1 cellular context compared by ENCODE assay signal in the genomic region with DNA sequence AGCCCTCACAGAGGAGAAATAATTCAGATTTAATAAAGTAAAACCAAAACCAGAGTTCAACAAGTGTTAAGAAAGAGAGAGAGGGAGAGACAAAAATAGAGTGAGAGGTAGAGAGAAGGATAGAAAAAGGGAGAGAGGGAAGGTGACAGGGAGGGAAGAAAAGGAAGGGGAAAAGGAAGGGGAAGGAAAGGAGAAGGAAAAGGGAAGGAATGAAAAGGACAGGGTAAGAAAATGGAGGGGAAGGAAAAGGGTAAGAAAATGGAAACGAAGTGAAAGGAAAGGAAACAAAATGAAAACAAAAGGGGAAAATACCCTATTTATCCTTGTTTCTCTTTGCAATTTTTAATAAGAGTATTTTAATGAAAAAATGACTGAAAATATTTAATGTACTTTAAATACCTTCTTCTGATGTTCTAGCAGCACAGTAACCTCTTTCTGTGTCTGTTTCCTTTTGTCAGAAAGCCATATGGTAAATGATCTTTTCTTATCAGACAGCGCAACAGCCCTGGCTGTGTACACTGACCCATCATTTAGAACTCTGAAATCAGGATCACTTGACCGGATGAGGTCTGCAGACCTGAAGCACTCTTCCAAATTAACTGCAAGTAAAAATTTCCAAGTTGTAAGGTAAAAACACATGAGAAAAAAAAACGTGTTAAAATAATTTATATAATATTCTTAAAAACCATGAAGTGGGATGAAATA.
TF ChIP-seq lines count a peak whose summit lies in the region.

No MANE protein-coding gene starts in this region.

TF ChIP-seq in K562, 482 proteins besides CTCF, POLR2A, EP300 and RAD21 (continued from another document and continues in another):
- TF ChIP-seq, protein P1, sequence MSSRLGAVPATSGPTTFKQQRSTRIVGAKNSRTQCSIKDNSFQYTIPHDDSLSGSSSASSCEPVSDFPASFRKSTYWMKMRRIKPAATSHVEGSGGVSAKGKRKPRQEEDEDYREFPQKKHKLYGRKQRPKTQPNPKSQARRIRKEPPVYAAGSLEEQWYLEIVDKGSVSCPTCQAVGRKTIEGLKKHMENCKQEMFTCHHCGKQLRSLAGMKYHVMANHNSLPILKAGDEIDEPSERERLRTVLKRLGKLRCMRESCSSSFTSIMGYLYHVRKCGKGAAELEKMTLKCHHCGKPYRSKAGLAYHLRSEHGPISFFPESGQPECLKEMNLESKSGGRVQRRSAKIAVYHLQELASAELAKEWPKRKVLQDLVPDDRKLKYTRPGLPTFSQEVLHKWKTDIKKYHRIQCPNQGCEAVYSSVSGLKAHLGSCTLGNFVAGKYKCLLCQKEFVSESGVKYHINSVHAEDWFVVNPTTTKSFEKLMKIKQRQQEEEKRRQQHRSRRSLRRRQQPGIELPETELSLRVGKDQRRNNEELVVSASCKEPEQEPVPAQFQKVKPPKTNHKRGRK (tag; IDR thresholded peaks at IDR 0.05), result peak; percentile 99
- TF ChIP-seq, protein P2, sequence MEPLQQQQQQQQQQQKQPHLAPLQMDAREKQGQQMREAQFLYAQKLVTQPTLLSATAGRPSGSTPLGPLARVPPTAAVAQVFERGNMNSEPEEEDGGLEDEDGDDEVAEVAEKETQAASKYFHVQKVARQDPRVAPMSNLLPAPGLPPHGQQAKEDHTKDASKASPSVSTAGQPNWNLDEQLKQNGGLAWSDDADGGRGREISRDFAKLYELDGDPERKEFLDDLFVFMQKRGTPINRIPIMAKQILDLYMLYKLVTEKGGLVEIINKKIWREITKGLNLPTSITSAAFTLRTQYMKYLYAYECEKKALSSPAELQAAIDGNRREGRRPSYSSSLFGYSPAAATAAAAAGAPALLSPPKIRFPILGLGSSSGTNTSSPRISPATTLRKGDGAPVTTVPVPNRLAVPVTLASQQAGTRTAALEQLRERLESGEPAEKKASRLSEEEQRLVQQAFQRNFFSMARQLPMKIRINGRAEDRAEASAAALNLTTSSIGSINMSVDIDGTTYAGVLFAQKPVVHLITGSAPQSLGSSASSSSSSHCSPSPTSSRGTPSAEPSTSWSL (CRISPR knock-in tag; IDR thresholded peaks at IDR 0.05; ENCODE audit: borderline replicate concordance), result no peak
- TF ChIP-seq LCOR (CRISPR knock-in tag; IDR thresholded peaks at IDR 0.05), result no peak
- TF ChIP-seq TCF3 (CRISPR knock-in tag; IDR thresholded peaks at IDR 0.05), result peak; percentile 19; the same call in 1 of the 2 replicates
- TF ChIP-seq ETS2 (tag; IDR thresholded peaks at IDR 0.05; ENCODE audit: borderline replicate concordance, poor library complexity, severe bottlenecking), result no peak
- TF ChIP-seq TFAM (CRISPR knock-in tag; conservative IDR thresholded peaks at IDR 0.05), result no peak
- no peak for TF ChIP-seq ERF (CRISPR knock-in tag; IDR thresholded peaks at IDR 0.05)
- TF ChIP-seq MTA1 (IDR thresholded peaks at IDR 0.05; ENCODE audit: borderline replicate concordance), result no peak
- TF ChIP-seq, protein P3, sequence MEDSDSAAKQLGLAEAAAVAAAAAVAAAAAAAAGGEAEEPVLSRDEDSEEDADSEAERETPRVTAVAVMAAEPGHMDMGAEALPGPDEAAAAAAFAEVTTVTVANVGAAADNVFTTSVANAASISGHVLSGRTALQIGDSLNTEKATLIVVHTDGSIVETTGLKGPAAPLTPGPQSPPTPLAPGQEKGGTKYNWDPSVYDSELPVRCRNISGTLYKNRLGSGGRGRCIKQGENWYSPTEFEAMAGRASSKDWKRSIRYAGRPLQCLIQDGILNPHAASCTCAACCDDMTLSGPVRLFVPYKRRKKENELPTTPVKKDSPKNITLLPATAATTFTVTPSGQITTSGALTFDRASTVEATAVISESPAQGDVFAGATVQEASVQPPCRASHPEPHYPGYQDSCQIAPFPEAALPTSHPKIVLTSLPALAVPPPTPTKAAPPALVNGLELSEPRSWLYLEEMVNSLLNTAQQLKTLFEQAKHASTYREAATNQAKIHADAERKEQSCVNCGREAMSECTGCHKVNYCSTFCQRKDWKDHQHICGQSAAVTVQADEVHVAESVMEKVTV (CRISPR knock-in tag; IDR thresholded peaks at IDR 0.05), result no peak
- TF ChIP-seq ZFX (CRISPR knock-in tag; IDR thresholded peaks at IDR 0.05), result no peak
- TF ChIP-seq OTX1 (CRISPR knock-in tag; IDR thresholded peaks at IDR 0.05), result peak; percentile 74; the same call in 1 of the 2 replicates
- no peak for TF ChIP-seq GATA2 (CRISPR knock-in tag; IDR thresholded peaks at IDR 0.05)
- TF ChIP-seq NR2C2 (CRISPR knock-in tag; IDR thresholded peaks at IDR 0.05), result no peak
- TF ChIP-seq NR2C2 (tag; IDR thresholded peaks at IDR 0.05), result no peak
- TF ChIP-seq RBM17 (IDR thresholded peaks at IDR 0.05; ENCODE audit: borderline replicate concordance, low read depth, low read length), result no peak
- TF ChIP-seq, protein P4, sequence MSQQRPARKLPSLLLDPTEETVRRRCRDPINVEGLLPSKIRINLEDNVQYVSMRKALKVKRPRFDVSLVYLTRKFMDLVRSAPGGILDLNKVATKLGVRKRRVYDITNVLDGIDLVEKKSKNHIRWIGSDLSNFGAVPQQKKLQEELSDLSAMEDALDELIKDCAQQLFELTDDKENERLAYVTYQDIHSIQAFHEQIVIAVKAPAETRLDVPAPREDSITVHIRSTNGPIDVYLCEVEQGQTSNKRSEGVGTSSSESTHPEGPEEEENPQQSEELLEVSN (IDR thresholded peaks at IDR 0.05; ENCODE audit: borderline replicate concordance in 1 of 2, extremely low read depth in 1 of 2, insufficient read depth in 1 of 2, insufficient read length in 1 of 2, low read depth in 1 of 2, low read length in 1 of 2, poor library complexity in 1 of 2, severe bottlenecking in 1 of 2), result no peak
- no peak for TF ChIP-seq PURB (CRISPR knock-in tag; IDR thresholded peaks at IDR 0.05; ENCODE audit: low read depth)
- TF ChIP-seq CBFA2T3 (IDR thresholded peaks at IDR 0.05), result peak; percentile 61
- TF ChIP-seq, protein P5, sequence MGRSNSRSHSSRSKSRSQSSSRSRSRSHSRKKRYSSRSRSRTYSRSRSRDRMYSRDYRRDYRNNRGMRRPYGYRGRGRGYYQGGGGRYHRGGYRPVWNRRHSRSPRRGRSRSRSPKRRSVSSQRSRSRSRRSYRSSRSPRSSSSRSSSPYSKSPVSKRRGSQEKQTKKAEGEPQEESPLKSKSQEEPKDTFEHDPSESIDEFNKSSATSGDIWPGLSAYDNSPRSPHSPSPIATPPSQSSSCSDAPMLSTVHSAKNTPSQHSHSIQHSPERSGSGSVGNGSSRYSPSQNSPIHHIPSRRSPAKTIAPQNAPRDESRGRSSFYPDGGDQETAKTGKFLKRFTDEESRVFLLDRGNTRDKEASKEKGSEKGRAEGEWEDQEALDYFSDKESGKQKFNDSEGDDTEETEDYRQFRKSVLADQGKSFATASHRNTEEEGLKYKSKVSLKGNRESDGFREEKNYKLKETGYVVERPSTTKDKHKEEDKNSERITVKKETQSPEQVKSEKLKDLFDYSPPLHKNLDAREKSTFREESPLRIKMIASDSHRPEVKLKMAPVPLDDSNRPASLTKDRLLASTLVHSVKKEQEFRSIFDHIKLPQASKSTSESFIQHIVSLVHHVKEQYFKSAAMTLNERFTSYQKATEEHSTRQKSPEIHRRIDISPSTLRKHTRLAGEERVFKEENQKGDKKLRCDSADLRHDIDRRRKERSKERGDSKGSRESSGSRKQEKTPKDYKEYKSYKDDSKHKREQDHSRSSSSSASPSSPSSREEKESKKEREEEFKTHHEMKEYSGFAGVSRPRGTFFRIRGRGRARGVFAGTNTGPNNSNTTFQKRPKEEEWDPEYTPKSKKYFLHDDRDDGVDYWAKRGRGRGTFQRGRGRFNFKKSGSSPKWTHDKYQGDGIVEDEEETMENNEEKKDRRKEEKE (IDR thresholded peaks at IDR 0.05; ENCODE audit: borderline replicate concordance in 1 of 2, control insufficient read depth in 1 of 2, low read depth in 2 of 2, low read length in 1 of 2), result no peak
- TF ChIP-seq DNMT1 (IDR thresholded peaks at IDR 0.05), result no peak
- TF ChIP-seq MEIS2 (IDR thresholded peaks at IDR 0.05; ENCODE audit: partially characterized antibody), result peak; percentile 55
- no peak for TF ChIP-seq ZNF274 (IDR thresholded peaks at IDR 0.05; ENCODE audit: borderline replicate concordance, low read depth, low read length)
- TF ChIP-seq TEAD4 (IDR thresholded peaks at IDR 0.05; ENCODE audit: low read length), result 0 out of 2 replicates have a peak, but pooled peaks have one; percentile 31
- TF ChIP-seq TEAD4 (CRISPR knock-in tag; IDR thresholded peaks at IDR 0.05; ENCODE audit: borderline replicate concordance), result no peak
- TF ChIP-seq MECOM (CRISPR knock-in tag; IDR thresholded peaks at IDR 0.05), result no peak
- TF ChIP-seq ELF4 (CRISPR knock-in tag; IDR thresholded peaks at IDR 0.05), result 0 out of 2 replicates have a peak, but pooled peaks have one; percentile 73
- TF ChIP-seq GABPB2 (CRISPR knock-in tag; conservative IDR thresholded peaks at IDR 0.05), result no peak
- TF ChIP-seq, protein P6, sequence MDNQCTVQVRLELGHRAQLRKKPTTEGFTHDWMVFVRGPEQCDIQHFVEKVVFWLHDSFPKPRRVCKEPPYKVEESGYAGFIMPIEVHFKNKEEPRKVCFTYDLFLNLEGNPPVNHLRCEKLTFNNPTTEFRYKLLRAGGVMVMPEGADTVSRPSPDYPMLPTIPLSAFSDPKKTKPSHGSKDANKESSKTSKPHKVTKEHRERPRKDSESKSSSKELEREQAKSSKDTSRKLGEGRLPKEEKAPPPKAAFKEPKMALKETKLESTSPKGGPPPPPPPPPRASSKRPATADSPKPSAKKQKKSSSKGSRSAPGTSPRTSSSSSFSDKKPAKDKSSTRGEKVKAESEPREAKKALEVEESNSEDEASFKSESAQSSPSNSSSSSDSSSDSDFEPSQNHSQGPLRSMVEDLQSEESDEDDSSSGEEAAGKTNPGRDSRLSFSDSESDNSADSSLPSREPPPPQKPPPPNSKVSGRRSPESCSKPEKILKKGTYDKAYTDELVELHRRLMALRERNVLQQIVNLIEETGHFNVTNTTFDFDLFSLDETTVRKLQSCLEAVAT (IDR thresholded peaks at IDR 0.05), result peak; percentile 48 to 62; a peak in 2 of 4 replicates
- TF ChIP-seq ZNF121 (CRISPR knock-in tag; conservative IDR thresholded peaks at IDR 0.05), result no peak
- no peak for TF ChIP-seq ZNF23 (CRISPR knock-in tag; IDR thresholded peaks at IDR 0.05)
- TF ChIP-seq ZFP36 (IDR thresholded peaks at IDR 0.05; ENCODE audit: low read depth, low read length, partially characterized antibody), result no peak
- TF ChIP-seq, protein P7, sequence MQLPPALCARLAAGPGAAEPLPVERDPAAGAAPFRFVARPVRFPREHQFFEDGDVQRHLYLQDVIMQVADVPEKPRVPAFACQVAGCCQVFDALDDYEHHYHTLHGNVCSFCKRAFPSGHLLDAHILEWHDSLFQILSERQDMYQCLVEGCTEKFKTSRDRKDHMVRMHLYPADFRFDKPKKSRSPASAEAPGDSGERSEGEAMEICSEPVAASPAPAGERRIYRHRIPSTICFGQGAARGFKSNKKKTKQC (CRISPR knock-in tag; IDR thresholded peaks at IDR 0.05), result no peak
- TF ChIP-seq CBX8 (IDR thresholded peaks at IDR 0.05; ENCODE audit: borderline replicate concordance, extremely low read depth, low read depth, low read length, poor library complexity, severe bottlenecking), result no peak
- TF ChIP-seq, protein P8, sequence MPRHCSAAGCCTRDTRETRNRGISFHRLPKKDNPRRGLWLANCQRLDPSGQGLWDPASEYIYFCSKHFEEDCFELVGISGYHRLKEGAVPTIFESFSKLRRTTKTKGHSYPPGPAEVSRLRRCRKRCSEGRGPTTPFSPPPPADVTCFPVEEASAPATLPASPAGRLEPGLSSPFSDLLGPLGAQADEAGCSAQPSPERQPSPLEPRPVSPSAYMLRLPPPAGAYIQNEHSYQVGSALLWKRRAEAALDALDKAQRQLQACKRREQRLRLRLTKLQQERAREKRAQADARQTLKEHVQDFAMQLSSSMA (CRISPR knock-in tag; IDR thresholded peaks at IDR 0.05), result no peak
- no peak for TF ChIP-seq GABPB1 (CRISPR knock-in tag; IDR thresholded peaks at IDR 0.05)
- TF ChIP-seq ILK (tag; IDR thresholded peaks at IDR 0.05; ENCODE audit: borderline replicate concordance, low read depth), result no peak
- TF ChIP-seq, protein P9, sequence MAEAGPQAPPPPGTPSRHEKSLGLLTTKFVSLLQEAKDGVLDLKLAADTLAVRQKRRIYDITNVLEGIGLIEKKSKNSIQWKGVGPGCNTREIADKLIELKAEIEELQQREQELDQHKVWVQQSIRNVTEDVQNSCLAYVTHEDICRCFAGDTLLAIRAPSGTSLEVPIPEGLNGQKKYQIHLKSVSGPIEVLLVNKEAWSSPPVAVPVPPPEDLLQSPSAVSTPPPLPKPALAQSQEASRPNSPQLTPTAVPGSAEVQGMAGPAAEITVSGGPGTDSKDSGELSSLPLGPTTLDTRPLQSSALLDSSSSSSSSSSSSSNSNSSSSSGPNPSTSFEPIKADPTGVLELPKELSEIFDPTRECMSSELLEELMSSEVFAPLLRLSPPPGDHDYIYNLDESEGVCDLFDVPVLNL (CRISPR knock-in tag; IDR thresholded peaks at IDR 0.05; ENCODE audit: low read depth), result no peak
- no peak for TF ChIP-seq POU5F1 (IDR thresholded peaks at IDR 0.05; ENCODE audit: borderline replicate concordance, low read depth, low read length, partially characterized antibody)
- no peak for TF ChIP-seq NEUROD1 (IDR thresholded peaks at IDR 0.05; ENCODE audit: borderline replicate concordance, low read depth, low read length, partially characterized antibody)
- no peak for TF ChIP-seq HNRNPLL (IDR thresholded peaks at IDR 0.05; ENCODE audit: low read depth, low read length, poor library complexity, severe bottlenecking)
- TF ChIP-seq HDAC1 (IDR thresholded peaks at IDR 0.05), result peak in 1 of 2 experiments; percentile 39; a peak in 1 of 4 replicates
- TF ChIP-seq POLR2AphosphoS2 (IDR thresholded peaks at IDR 0.05; ENCODE audit: low read length), result no peak
- TF ChIP-seq ZKSCAN3 (CRISPR knock-in tag; IDR thresholded peaks at IDR 0.05), result no peak
- TF ChIP-seq PCBP2 (IDR thresholded peaks at IDR 0.05; ENCODE audit: low read depth, low read length, poor library complexity, severe bottlenecking), result peak; percentile 55
- TF ChIP-seq ZFPM2 (CRISPR knock-in tag; IDR thresholded peaks at IDR 0.05), result no peak
- no peak for TF ChIP-seq RBM34 (IDR thresholded peaks at IDR 0.05; ENCODE audit: borderline replicate concordance, insufficient read depth, low read length)
- TF ChIP-seq CBX1 (IDR thresholded peaks at IDR 0.05; ENCODE audit: low read depth), result no peak
- no peak for TF ChIP-seq DIDO1 (tag; IDR thresholded peaks at IDR 0.05; ENCODE audit: low read depth)
- TF ChIP-seq TCFL5 (CRISPR knock-in tag; conservative IDR thresholded peaks at IDR 0.05), result no peak
- peak in 1 of 2 experiments; percentile 86; a peak in 2 of 4 replicates for TF ChIP-seq FOXA3 (CRISPR knock-in tag; conservative IDR thresholded peaks at IDR 0.05 in 1 of 2, IDR thresholded peaks at IDR 0.05 in 1 of 2)
- no peak for TF ChIP-seq GATAD2B (IDR thresholded peaks at IDR 0.05; ENCODE audit: borderline replicate concordance)
- no peak for TF ChIP-seq NCOA2 (IDR thresholded peaks at IDR 0.05; ENCODE audit: partially characterized antibody in 2 of 2)
- TF ChIP-seq, protein P10, sequence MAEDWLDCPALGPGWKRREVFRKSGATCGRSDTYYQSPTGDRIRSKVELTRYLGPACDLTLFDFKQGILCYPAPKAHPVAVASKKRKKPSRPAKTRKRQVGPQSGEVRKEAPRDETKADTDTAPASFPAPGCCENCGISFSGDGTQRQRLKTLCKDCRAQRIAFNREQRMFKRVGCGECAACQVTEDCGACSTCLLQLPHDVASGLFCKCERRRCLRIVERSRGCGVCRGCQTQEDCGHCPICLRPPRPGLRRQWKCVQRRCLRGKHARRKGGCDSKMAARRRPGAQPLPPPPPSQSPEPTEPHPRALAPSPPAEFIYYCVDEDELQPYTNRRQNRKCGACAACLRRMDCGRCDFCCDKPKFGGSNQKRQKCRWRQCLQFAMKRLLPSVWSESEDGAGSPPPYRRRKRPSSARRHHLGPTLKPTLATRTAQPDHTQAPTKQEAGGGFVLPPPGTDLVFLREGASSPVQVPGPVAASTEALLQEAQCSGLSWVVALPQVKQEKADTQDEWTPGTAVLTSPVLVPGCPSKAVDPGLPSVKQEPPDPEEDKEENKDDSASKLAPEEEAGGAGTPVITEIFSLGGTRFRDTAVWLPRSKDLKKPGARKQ (CRISPR knock-in tag; IDR thresholded peaks at IDR 0.05), result no peak
